Comparison of ENCODE assay signal across 23 cellular contexts in the genomic region with DNA sequence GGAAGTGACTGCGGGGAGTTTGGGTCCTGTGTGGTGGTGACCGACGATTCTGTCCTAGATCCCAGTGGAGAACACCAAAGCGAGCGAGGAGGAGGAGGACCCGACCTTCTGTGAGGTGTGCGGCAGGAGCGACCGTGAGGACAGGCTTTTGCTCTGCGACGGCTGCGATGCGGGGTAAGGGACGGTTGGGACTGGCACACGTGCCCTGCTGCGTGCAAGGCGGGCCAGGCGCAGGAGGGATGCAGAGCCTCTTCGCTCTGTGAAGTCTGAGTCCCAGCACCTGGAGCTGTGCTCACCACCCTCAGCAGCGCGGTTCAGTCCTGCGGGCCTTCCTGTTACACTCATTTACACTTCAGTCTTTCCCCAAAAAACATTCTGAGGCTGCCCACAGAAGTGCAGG. TPM values are rescaled to one million over a fixed set of nuclear protein-coding genes. Genes with fewer than 3 reads are reported as not detected.
DNase-seq lines count a peak whose midpoint lies in the region; ATAC-seq lines count a peak whose summit lies in the region.
"Had no signal": no experiment of that assay in that cellular context is flagged by ENCODE, and none has a peak within 500 bp of the region (broad histone marks: within the 10 kb centered on the region; RNA-seq: fewer than 3 reads in every experiment).

No MANE protein-coding gene starts in this region.

- intact Hi-C loops in head of caudate nucleus (cut with DNase I), result no loop called here

- no peak overlapping the region for H2AFZ ChIP-seq in neuronal stem cell (ENCODE audit: low read length)
- H2AFZ ChIP-seq: PC-9 had no signal

- no peak overlapping the region for H2BK12ac ChIP-seq in neuronal stem cell (ENCODE audit: low read length)

- H3K9ac ChIP-seq in neuronal stem cell (ENCODE audit: low read depth, low read length, poor library complexity), result no peak overlapping the region
- H3K9ac ChIP-seq: BLaER1 treated with 17β-estradiol and CSF1 and Interleukin-3, amounts not matched to agents 10 nM and 100 nM; KMS-11 had no signal

- no peak overlapping the region for H3K4me3 Mint-ChIP-seq in stimulated activated naive CD8-positive, alpha-beta T cell treated with anti-CD3 and anti-CD28 coated beads, Interleukin-15, Interleukin-2, amounts not matched to agents 100 ng/mL and 50 ng/mL, for 24 hours
- no peak overlapping the region for H3K4me3 Mint-ChIP-seq in stimulated activated naive CD8-positive, alpha-beta T cell treated with anti-CD3 and anti-CD28 coated beads, Interleukin-15, amount 100 ng/mL, for 72 hours
- no peak overlapping the region for H3K4me3 Mint-ChIP-seq in activated naive CD8-positive, alpha-beta T cell treated with anti-CD3 and anti-CD28 coated beads, Interleukin-2, amount 50 U/mL, for 24 hours
- H3K4me3 Mint-ChIP-seq: CD4-positive, alpha-beta memory T cell had no signal

- no peak overlapping the region for H4K91ac ChIP-seq in neuronal stem cell (ENCODE audit: low read depth, low read length, poor library complexity)

- no peak overlapping the region for H3K18ac ChIP-seq in neuronal stem cell (ENCODE audit: low read length)

- no peak overlapping the region for H2BK120ac ChIP-seq in neuronal stem cell (ENCODE audit: low read depth, low read length)

- H2BK5ac ChIP-seq in neuronal stem cell (ENCODE audit: low read length), result no peak overlapping the region

- H3K27me3 Mint-ChIP-seq in stimulated activated naive CD8-positive, alpha-beta T cell treated with anti-CD3 and anti-CD28 coated beads, Interleukin-15, Interleukin-2, amounts not matched to agents 100 ng/mL and 50 ng/mL, for 24 hours, result no peaks in the 10 kb centered on the region
- H3K27me3 Mint-ChIP-seq in stimulated activated naive CD8-positive, alpha-beta T cell treated with anti-CD3 and anti-CD28 coated beads, Interleukin-15, amount 100 ng/mL, for 72 hours, result no peaks in the 10 kb centered on the region
- H3K27me3 Mint-ChIP-seq in activated naive CD8-positive, alpha-beta T cell treated with anti-CD3 and anti-CD28 coated beads, Interleukin-2, amount 50 U/mL, for 24 hours, result no peaks in the 10 kb centered on the region
- H3K27me3 Mint-ChIP-seq: CD4-positive, alpha-beta memory T cell; IgD-negative memory B cell had no signal

- peaks cover 15% of the 10 kb centered on the region for H3K4me1 Mint-ChIP-seq in stimulated activated naive CD8-positive, alpha-beta T cell treated with anti-CD3 and anti-CD28 coated beads, Interleukin-15, Interleukin-2, amounts not matched to agents 100 ng/mL and 50 ng/mL, for 24 hours (ENCODE audit: low read depth)
- H3K4me1 Mint-ChIP-seq in stimulated activated naive CD8-positive, alpha-beta T cell treated with anti-CD3 and anti-CD28 coated beads, Interleukin-15, amount 100 ng/mL, for 72 hours, result peaks cover 57% of the 10 kb centered on the region
- H3K4me1 Mint-ChIP-seq in activated naive CD8-positive, alpha-beta T cell treated with anti-CD3 and anti-CD28 coated beads, Interleukin-2, amount 50 U/mL, for 24 hours, result peaks cover 23% of the 10 kb centered on the region
- H3K4me1 Mint-ChIP-seq: IgD-negative memory B cell had no signal

- H3K27me3 ChIP-seq in neuronal stem cell (ENCODE audit: control insufficient read depth in 3 of 3, insufficient read depth in 3 of 3, low read depth in 1 of 3, low read length in 3 of 3), result no peaks in the 10 kb centered on the region
- H3K27me3 ChIP-seq: BLaER1 treated with 17β-estradiol and CSF1 and Interleukin-3, amounts not matched to agents 10 nM and 100 nM; SJCRH30 had no signal

- H3K27ac Mint-ChIP-seq in stimulated activated naive CD8-positive, alpha-beta T cell treated with anti-CD3 and anti-CD28 coated beads, Interleukin-15, Interleukin-2, amounts not matched to agents 100 ng/mL and 50 ng/mL, for 24 hours, result peak overlapping the region; percentile 55
- no peak overlapping the region for H3K27ac Mint-ChIP-seq in stimulated activated naive CD8-positive, alpha-beta T cell treated with anti-CD3 and anti-CD28 coated beads, Interleukin-15, amount 100 ng/mL, for 72 hours
- H3K27ac Mint-ChIP-seq in activated naive CD8-positive, alpha-beta T cell treated with anti-CD3 and anti-CD28 coated beads, Interleukin-2, amount 50 U/mL, for 24 hours, result no peak overlapping the region

- no peaks in the 10 kb centered on the region for H3K9me3 ChIP-seq in neuronal stem cell (replicated peaks in 1 of 2; ENCODE audit: control insufficient read depth in 2 of 2, insufficient read depth in 1 of 2, low read depth in 1 of 2, low read length in 2 of 2)
- H3K9me3 ChIP-seq: A549; BLaER1 treated with 17β-estradiol and CSF1 and Interleukin-3, amounts not matched to agents 10 nM and 100 nM; SJCRH30 had no signal

- H2BK15ac ChIP-seq in neuronal stem cell (ENCODE audit: low read length), result no peak overlapping the region

- H3K36me3 ChIP-seq in neuronal stem cell (replicated peaks in 1 of 2; ENCODE audit: control insufficient read depth in 2 of 2, insufficient read depth in 2 of 2, low read length in 2 of 2), result peaks cover 60 to 97% of the 10 kb centered on the region in 2 donors

- ATAC-seq in stimulated activated naive CD8-positive, alpha-beta T cell treated with anti-CD3 and anti-CD28 coated beads, Interleukin-15, amount 100 ng/mL, for 72 hours, result no peak
- no peak for ATAC-seq in activated naive CD8-positive, alpha-beta T cell treated with anti-CD3 and anti-CD28 coated beads, Interleukin-2, amount 50 U/mL, for 24 hours
- ATAC-seq: A549, Right ventricle myocardium inferior, SK-N-SH treated with all-trans-retinoic acid at 6 μM for 48 hours had no signal

- H3K14ac ChIP-seq in neuronal stem cell (ENCODE audit: low read length), result no peak overlapping the region

- H3K4me3 ChIP-seq in neuronal stem cell (ENCODE audit: low read length in 2 of 2), result peak overlapping the region in 1 of 2 donors; percentile 53
- H3K4me3 ChIP-seq: A549; BLaER1 treated with 17β-estradiol and CSF1 and Interleukin-3, amounts not matched to agents 10 nM and 100 nM; PC-9; SJCRH30 had no signal

- peak overlapping the region; percentile 17 for H3K23ac ChIP-seq in neuronal stem cell (ENCODE audit: low read depth, low read length, poor library complexity)

- H2AK5ac ChIP-seq in neuronal stem cell (ENCODE audit: low read depth, low read length), result no peak overlapping the region

- no peak for DNase-seq in stimulated activated naive CD8-positive, alpha-beta T cell treated with anti-CD3 and anti-CD28 coated beads, Interleukin-15, amount 100 ng/mL, for 72 hours
- DNase-seq in neuronal stem cell (ENCODE audit: low spot score) (no peak), head of caudate nucleus (no peak)
- DNase-seq in activated naive CD8-positive, alpha-beta T cell treated with anti-CD3 and anti-CD28 coated beads, Interleukin-2, amount 50 U/mL, for 24 hours, result no peak
- DNase-seq: AML-193, COR-L47, DMS53, MM.1S, NCI-H1048, NCI-H1417, NCI-H1694, NCI-H2029 treated with DMSO at 0.1 percent for 48 hours, NCI-H526 treated with DMSO at 0.1 percent for 48 hours, PC-9, SJCRH30 had no signal

- H3K27ac ChIP-seq in neuronal stem cell (replicated peaks; ENCODE audit: low read length), result no peak overlapping the region
- H3K27ac ChIP-seq: A549; BLaER1 treated with 17β-estradiol and CSF1 and Interleukin-3, amounts not matched to agents 10 nM and 100 nM; KMS-11; PC-9; SJCRH30 had no signal

- H3K4ac ChIP-seq in neuronal stem cell (ENCODE audit: low read length), result no peak overlapping the region

- H3K9me3 Mint-ChIP-seq in stimulated activated naive CD8-positive, alpha-beta T cell treated with anti-CD3 and anti-CD28 coated beads, Interleukin-15, Interleukin-2, amounts not matched to agents 100 ng/mL and 50 ng/mL, for 24 hours, result no peaks in the 10 kb centered on the region
- H3K9me3 Mint-ChIP-seq in stimulated activated naive CD8-positive, alpha-beta T cell treated with anti-CD3 and anti-CD28 coated beads, Interleukin-15, amount 100 ng/mL, for 72 hours, result no peaks in the 10 kb centered on the region
- H3K9me3 Mint-ChIP-seq in activated naive CD8-positive, alpha-beta T cell treated with anti-CD3 and anti-CD28 coated beads, Interleukin-2, amount 50 U/mL, for 24 hours, result no peaks in the 10 kb centered on the region
- H3K9me3 Mint-ChIP-seq: IgD-negative memory B cell had no signal

- no peak overlapping the region for H4K8ac ChIP-seq in neuronal stem cell (ENCODE audit: low read depth, low read length)

- no peaks in the 10 kb centered on the region for H3K4me1 ChIP-seq in neuronal stem cell (ENCODE audit: control insufficient read depth in 2 of 2, insufficient read depth in 1 of 2, low read depth in 1 of 2, low read length in 2 of 2)
- H3K4me1 ChIP-seq: SJCRH30 had no signal

- WGBS in neuronal stem cell (ENCODE audit: extremely low coverage in 2 of 2, insufficient read length in 2 of 2, insufficient replicate concordance in 1 of 2), 2 donors, result no CpG with 5 or more reads among the region's 22 CpGs

- H3K79me1 ChIP-seq in neuronal stem cell (ENCODE audit: low read depth, low read length), result peaks cover 2% of the 10 kb centered on the region

- H3K36me3 Mint-ChIP-seq in stimulated activated naive CD8-positive, alpha-beta T cell treated with anti-CD3 and anti-CD28 coated beads, Interleukin-15, Interleukin-2, amounts not matched to agents 100 ng/mL and 50 ng/mL, for 24 hours (ENCODE audit: low read depth), result peaks cover 85% of the 10 kb centered on the region
- peaks cover 49% of the 10 kb centered on the region for H3K36me3 Mint-ChIP-seq in activated naive CD8-positive, alpha-beta T cell treated with anti-CD3 and anti-CD28 coated beads, Interleukin-2, amount 50 U/mL, for 24 hours (ENCODE audit: low read depth)

- H3K4me2 ChIP-seq in neuronal stem cell (ENCODE audit: insufficient read depth, low read length, poor library complexity, severe bottlenecking), result no peak overlapping the region
- H3K4me2 ChIP-seq: A549; BLaER1 treated with 17β-estradiol and CSF1 and Interleukin-3, amounts not matched to agents 10 nM and 100 nM; KMS-11; PC-9 had no signal

RNA-seq across cellular contexts. Expression of a gene that starts 16.2 kb away (rescaled TPM):
- 13.1 TPM for polyA plus RNA-seq in neuronal stem cell (2013, experiment 1 of 2)
- 12.9 TPM for polyA plus RNA-seq in neuronal stem cell (2013, experiment 2 of 2)

RNA-seq across cellular contexts. Expression of a gene that starts 23.2 kb away (rescaled TPM):
- polyA plus RNA-seq in neuronal stem cell (2013, experiment 1 of 2), result 5.5 TPM
- polyA plus RNA-seq in neuronal stem cell (2013, experiment 2 of 2), result 5.1 TPM

RNA-seq across cellular contexts. Expression of a gene that starts 31.7 kb away (rescaled TPM):
- polyA plus RNA-seq in neuronal stem cell (2013, experiment 1 of 2), result 8.9 TPM
- 9.1 TPM for polyA plus RNA-seq in neuronal stem cell (2013, experiment 2 of 2)

RNA-seq across cellular contexts. Expression of a gene that starts 32.0 kb away (rescaled TPM):
- polyA plus RNA-seq in neuronal stem cell (2013, experiment 1 of 2), result 0.75 TPM
- polyA plus RNA-seq in neuronal stem cell (2013, experiment 2 of 2), result 0.87 TPM

RNA-seq across cellular contexts. Expression of a gene that starts 32.3 kb away (rescaled TPM):
- not detected for polyA plus RNA-seq in neuronal stem cell (2013, experiment 1 of 2)
- polyA plus RNA-seq in neuronal stem cell (2013, experiment 2 of 2), result not detected
- polyA plus RNA-seq: CD4-positive, alpha-beta memory T cell; IgD-negative memory B cell had no signal
